Comparison of ENCODE assay signal across 14 cellular contexts in the genomic region with DNA sequence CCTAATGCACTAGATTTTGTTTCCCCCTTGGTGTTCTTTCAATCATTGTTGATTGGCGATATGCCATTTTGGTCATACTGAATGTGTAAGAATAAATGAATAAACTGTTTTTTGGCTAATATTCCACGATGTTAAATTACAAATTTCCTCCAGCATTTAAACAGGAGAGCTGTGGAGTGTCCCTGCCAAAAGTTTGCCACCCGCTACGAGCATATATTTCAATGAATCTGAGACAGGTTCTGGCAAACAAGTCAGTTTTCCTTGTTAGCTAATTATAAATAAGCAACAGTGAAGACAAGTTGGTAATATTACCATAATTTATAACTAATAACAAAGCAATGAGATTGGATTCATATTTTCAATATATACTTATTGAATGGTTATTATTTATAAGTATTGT.
A peak's percentile ranks its signal among the peaks of the same experiment; 100 is the strongest.
DNase-seq lines count a peak whose midpoint lies in the region.
"Had no signal": no experiment of that assay in that cellular context is flagged by ENCODE, and none has a peak within 500 bp of the region (broad histone marks: within the 10 kb centered on the region; RNA-seq: fewer than 3 reads in every experiment).

No MANE protein-coding gene starts in this region.

- H3K9me3 Mint-ChIP-seq in activated CD4-positive, alpha-beta T cell treated with anti-CD3 and anti-CD28 coated beads, Interleukin-2, amount 10 ng/mL, durations not matched to agents 7 days and 5 days = no peaks in the 10 kb centered on the region
- H3K9me3 Mint-ChIP-seq: CD8-positive, alpha-beta T cell had no signal

- H3K4me3 Mint-ChIP-seq in activated CD4-positive, alpha-beta T cell treated with anti-CD3 and anti-CD28 coated beads, Interleukin-2, amount 10 ng/mL, durations not matched to agents 7 days and 5 days = no peak overlapping the region
- H3K4me3 Mint-ChIP-seq: B cell; CD4-positive, alpha-beta T cell; CD8-positive, alpha-beta T cell had no signal

- H3K36me3 Mint-ChIP-seq in activated CD4-positive, alpha-beta T cell treated with anti-CD3 and anti-CD28 coated beads, Interleukin-2, amount 10 ng/mL, durations not matched to agents 7 days and 5 days (ENCODE audit: low read depth) = no peaks in the 10 kb centered on the region
- H3K36me3 Mint-ChIP-seq: CD8-positive, alpha-beta T cell had no signal

- DNase-seq in NCI-H446 treated with DMSO at 0.1 percent for 48 hours (lab: John Stamatoyannopoulos, UW) = peak; percentile 76
- peak; percentile 54 for DNase-seq in cerebellum (ENCODE audit: low spot score)
- no peak for DNase-seq in activated CD4-positive, alpha-beta T cell treated with anti-CD3 and anti-CD28 coated beads, Interleukin-2, amount 10 ng/mL, durations not matched to agents 7 days and 5 days
- no peak for DNase-seq in stimulated activated CD4-positive, alpha-beta T cell treated with anti-CD3 and anti-CD28 coated beads, Interleukin-2, amount 100 ng/mL, for 24 hours
- DNase-seq in NCI-H2081 treated with DMSO at 0.1 percent for 48 hours (lab: John Stamatoyannopoulos, UW) = no peak
- DNase-seq: 8988T; AML-193; Caco-2; Calu3; CD4-positive, alpha-beta T cell; CD8-positive, alpha-beta T cell; DMS79 treated with DMSO at 0.1 percent for 48 hours; GDM1 had no signal

- CTCF ChIA-PET in activated CD4-positive, alpha-beta T cell treated with anti-CD3 and anti-CD28 coated beads, Interleukin-2, amount 10 ng/mL, durations not matched to agents 7 days and 5 days (lab: Charles Lee) = no interaction called here

- H3K27me3 Mint-ChIP-seq in activated CD4-positive, alpha-beta T cell treated with anti-CD3 and anti-CD28 coated beads, Interleukin-2, amount 10 ng/mL, durations not matched to agents 7 days and 5 days = no peaks in the 10 kb centered on the region
- H3K27me3 Mint-ChIP-seq: B cell; CD4-positive, alpha-beta T cell had no signal

- POLR2A ChIA-PET in activated CD4-positive, alpha-beta T cell treated with anti-CD3 and anti-CD28 coated beads, Interleukin-2, amount 10 ng/mL, durations not matched to agents 7 days and 5 days (lab: Charles Lee) = no interaction called here

- no peak overlapping the region for H3K27ac Mint-ChIP-seq in activated CD4-positive, alpha-beta T cell treated with anti-CD3 and anti-CD28 coated beads, Interleukin-2, amount 10 ng/mL, durations not matched to agents 7 days and 5 days
- H3K27ac Mint-ChIP-seq: B cell; CD4-positive, alpha-beta T cell; CD8-positive, alpha-beta T cell had no signal

- H3K4me1 Mint-ChIP-seq in activated CD4-positive, alpha-beta T cell treated with anti-CD3 and anti-CD28 coated beads, Interleukin-2, amount 10 ng/mL, durations not matched to agents 7 days and 5 days = no peaks in the 10 kb centered on the region
- H3K4me1 Mint-ChIP-seq: B cell had no signal

Comparison
In these comparisons a context has a peak if more than half of its experiments do, and no peak if none do; other contexts are left out.
1. DNase-seq: peak in NCI-H446 treated with DMSO at 0.1 percent for 48 hours (single experiment) and cerebellum (single experiment); none in activated CD4-positive, alpha-beta T cell treated with anti-CD3 and anti-CD28 coated beads, Interleukin-2, amount 10 ng/mL, durations not matched to agents 7 days and 5 days (single experiment), stimulated activated CD4-positive, alpha-beta T cell treated with anti-CD3 and anti-CD28 coated beads, Interleukin-2, amount 100 ng/mL, for 24 hours (0 of 2) and NCI-H2081 treated with DMSO at 0.1 percent for 48 hours (single experiment).